In genomic region chr16:229731-230281, GRCh38 we compare ENCODE assay signal across 9 cellular contexts. TPM values are rescaled to one million over a fixed set of nuclear protein-coding genes. Genes with fewer than 3 reads are reported as not detected.
DNase-seq lines count a peak whose midpoint lies in the region; ATAC-seq, FAIRE-seq and TF ChIP-seq lines count a peak whose summit lies in the region.
"Had no signal": no experiment of that assay in that cellular context is flagged by ENCODE, and none has a peak within 500 bp of the region (broad histone marks: within the 10 kb centered on the region; RNA-seq: fewer than 3 reads in every experiment).

No MANE protein-coding gene starts in this region.

- H3K4me3 ChIP-seq in HL-60 (replicated peaks; ENCODE audit: insufficient read depth, low read length) (peak overlapping the region; percentile 94), K562 (peak overlapping the region; percentile 79), mononuclear cell (ENCODE audit: low read length) (peak overlapping the region; percentile 74)

- H3K27me3 ChIP-seq in HL-60 (ENCODE audit: insufficient read depth, poor library complexity, severe bottlenecking) (no peaks in the 10 kb centered on the region), K562 (ENCODE audit: control insufficient read depth in 2 of 2, insufficient read depth in 2 of 2, low read length in 2 of 2) (no peaks in the 10 kb centered on the region), mononuclear cell (ENCODE audit: insufficient read depth, low read length) (no peaks in the 10 kb centered on the region)

- H2AFZ ChIP-seq in K562 (ENCODE audit: low read depth, low read length) = peak overlapping the region; percentile 97

- CTCF ChIA-PET in K562 (lab: Yijun Ruan, JAX; ENCODE audit: low intra/inter-chr PET ratio) = no interaction called here

- DNase-seq in HL-60 (ENCODE audit: low read depth in 1 of 2, low spot score in 1 of 2) (no peak), K562 (ENCODE audit: extremely low read depth in 1 of 4, low spot score in 3 of 4) (no peak), dermis blood vessel endothelial cell (no peak), left lobe of liver (ENCODE audit: low spot score) (no peak), sciatic nerve (ENCODE audit: low spot score) (no peak), G401 (ENCODE audit: low spot score) (no peak)

- no peak for TF ChIP-seq POLR2A in K562 (conservative IDR thresholded peaks at IDR 0.05)

- no peak for TF ChIP-seq RAD21 in K562 (CRISPR knock-in tag; conservative IDR thresholded peaks at IDR 0.05 in 1 of 2, IDR thresholded peaks at IDR 0.05 in 1 of 2)

- FAIRE-seq in K562 (lab: Jason Lieb, UNC) = no peak

- H3K27ac ChIP-seq in 22Rv1 = peak overlapping the region; percentile 86
- H3K27ac ChIP-seq in HL-60 (replicated peaks) = no peak overlapping the region
- peak overlapping the region; percentile 92; the same call in 2 of the 3 replicates for H3K27ac ChIP-seq in K562 (ENCODE audit: extremely low read depth, low read depth, low read length)

- in situ Hi-C loops in K562 (cut with MboI) (no loop called here), G401 (cut with HindIII; ENCODE audit: low sequenced_read_pairs) (no loop called here)

- peaks cover 30% of the 10 kb centered on the region for H3K36me3 ChIP-seq in K562 (ENCODE audit: control insufficient read depth, insufficient read depth, low read length)

- peaks cover 40% of the 10 kb centered on the region for H3K79me2 ChIP-seq in K562 (ENCODE audit: control insufficient read depth, insufficient read depth, low read length)

- no peaks in the 10 kb centered on the region for H3K9me1 ChIP-seq in K562 (ENCODE audit: control insufficient read depth, insufficient read depth, low read length)

- no peak for ATAC-seq in K562
- ATAC-seq in left lobe of liver = no peak
- no peak for ATAC-seq in sciatic nerve

- H3K4me1 ChIP-seq in K562 (replicated peaks in 1 of 2; ENCODE audit: control insufficient read depth in 2 of 2, insufficient read depth in 2 of 2, low read length in 2 of 2) = peaks cover 6 to 27% of the 10 kb centered on the region in 2 experiments; a peak in 4 of 5 replicates
- peaks cover 30% of the 10 kb centered on the region for H3K4me1 ChIP-seq in mononuclear cell (ENCODE audit: insufficient read depth, low read length)

- peak overlapping the region; percentile 29 to 88; a peak in 3 of 4 replicates for H3K9ac ChIP-seq in K562 (ENCODE audit: insufficient read depth in 1 of 2, low read depth in 2 of 2, low read length in 2 of 2)

- BruUV-seq in K562 (replicated peaks; lab: Mats Ljungman, UMichigan) = no TSS peak

- TF ChIP-seq CTCF in 22Rv1 (IDR thresholded peaks at IDR 0.05) (no peak), HL-60 (IDR thresholded peaks at IDR 0.05; ENCODE audit: insufficient read depth, low read length) (no peak), K562 (IDR thresholded peaks at IDR 0.05 in 2 of 3, conservative IDR thresholded peaks at IDR 0.05 in 1 of 3; ENCODE audit: insufficient read depth in 2 of 3, low read depth in 1 of 3, low read length in 3 of 3) (no peak)

- peak overlapping the region; percentile 93 for H3K4me2 ChIP-seq in K562 (ENCODE audit: insufficient read depth, low read length)

- peaks cover 8% of the 10 kb centered on the region; the same call in 1 of the 2 replicates for H4K20me1 ChIP-seq in K562 (replicated peaks; ENCODE audit: control insufficient read depth, insufficient read depth, low read length)

- TF ChIP-seq EP300 in K562 (IDR thresholded peaks at IDR 0.05; ENCODE audit: low read length) = no peak

- intact Hi-C loops in K562 (cut with micrococcal nuclease) (no loop called here), sciatic nerve (cut with DNase I) (no loop called here)

- H3K9me3 ChIP-seq in K562 (replicated peaks; ENCODE audit: control insufficient read depth, insufficient read depth, low read depth, low read length) (no peaks in the 10 kb centered on the region), mononuclear cell (ENCODE audit: low read depth, low read length) (no peaks in the 10 kb centered on the region)

- POLR2A ChIA-PET in K562 (lab: Yijun Ruan, JAX) = interaction anchor here (0.9 to 2.4 kb wide), 5 partner anchors 10 to 19 kb away, joined by 3 to 9 read pairs (median 5); no protein-coding TSS in a partner anchor

- WGBS in K562 (ENCODE audit: insufficient coverage, low coverage, missing lambda C conversion rate) = 61% methylated on average over 22 of the region's 22 CpGs

RNA-seq across cellular contexts. Expression of gene LUC7L, which starts 0.6 kb away (rescaled TPM):
- total RNA-seq in K562 (2011; cell fraction: chromatin; rRNA removed; ENCODE audit: low replicate concordance) = 467 and 776 TPM in 2 replicates
- total RNA-seq in K562 (2011; cell fraction: nucleolus; rRNA removed) = 285 and 302 TPM in 2 replicates
- 502 and 604 TPM in 2 replicates for total RNA-seq in K562 (2011; cell fraction: nucleoplasm; rRNA removed)
- total RNA-seq in K562 (2014; rRNA removed) = 78.8 and 80.9 TPM in 2 replicates
- 42.2 and 52.6 TPM in 2 replicates for total RNA-seq in K562 (2014; rRNA removed; fragmentation: Illumina TruSeq; extraction: Trizol)
- total RNA-seq in K562 (2015; rRNA removed; fragmentation: Illumina TruSeq; extraction: Trizol) = 65.9 and 66.1 TPM in 2 replicates
- 73.7 and 75.8 TPM in 2 replicates for total RNA-seq in K562 (2021)
- 59.5 and 73.0 TPM in 2 replicates for polyA plus RNA-seq in K562 (2011; rRNA removed)
- 25.2 and 40.6 TPM in 2 replicates for polyA plus RNA-seq in K562 (2011; cell fraction: cytosol; rRNA removed)
- polyA plus RNA-seq in K562 (2011; cell fraction: nucleus; rRNA removed) = 326 and 402 TPM in 2 replicates
- 48.8 and 69.8 TPM in 2 replicates for polyA plus RNA-seq in K562 (2012)
- 40.1 and 40.7 TPM in 2 replicates for polyA plus RNA-seq in K562 (2014; fragmentation: Illumina TruSeq; extraction: Trizol)
- 1 to 10 TPM; 1.7 to 5.4 TPM for polyA plus RNA-seq in K562 (2014; fragmentation: Nextera tagmentation; extraction: Ambion mirVana)
- 93.3 and 106 TPM in 2 replicates for polyA plus RNA-seq in K562 (2014; rRNA removed)
- 45.7 and 59.3 TPM in 2 replicates for polyA minus RNA-seq in K562 (2011; rRNA and poly(A)+ RNA removed)
- 25.7 and 26.1 TPM in 2 replicates for polyA minus RNA-seq in K562 (2011; cell fraction: cytosol; rRNA and poly(A)+ RNA removed)
- polyA minus RNA-seq in K562 (2011; cell fraction: nucleus; rRNA and poly(A)+ RNA removed) = 134 and 199 TPM in 2 replicates
- total RNA-seq in mononuclear cell = 101 TPM
- 30.9 and 55.5 TPM in 2 replicates for total RNA-seq in dermis blood vessel endothelial cell
- total RNA-seq in left lobe of liver = 29.9 TPM
- 102 TPM for total RNA-seq in sciatic nerve
- 45.8 and 56.7 TPM in 2 replicates for total RNA-seq in G401 (2014; rRNA removed; shearing (Covaris generic))

RNA-seq across cellular contexts. Expression of gene FAM234A, which starts 4.8 kb away (rescaled TPM):
- 46.9 and 106 TPM in 2 replicates for total RNA-seq in K562 (2011; cell fraction: chromatin; rRNA removed; ENCODE audit: low replicate concordance)
- total RNA-seq in K562 (2011; cell fraction: nucleolus; rRNA removed) = 85.9 and 102 TPM in 2 replicates
- total RNA-seq in K562 (2011; cell fraction: nucleoplasm; rRNA removed) = 71.8 and 74.9 TPM in 2 replicates
- 19.5 and 19.6 TPM in 2 replicates for total RNA-seq in K562 (2014; rRNA removed)
- 11.7 and 12.0 TPM in 2 replicates for total RNA-seq in K562 (2014; rRNA removed; fragmentation: Illumina TruSeq; extraction: Trizol)
- 15.0 and 15.3 TPM in 2 replicates for total RNA-seq in K562 (2015; rRNA removed; fragmentation: Illumina TruSeq; extraction: Trizol)
- 46.5 and 47.9 TPM in 2 replicates for total RNA-seq in K562 (2021)
- 14.7 and 27.7 TPM in 2 replicates for polyA plus RNA-seq in K562 (2011; rRNA removed)
- polyA plus RNA-seq in K562 (2011; cell fraction: cytosol; rRNA removed) = 19.6 and 35.6 TPM in 2 replicates
- 51.2 and 61.8 TPM in 2 replicates for polyA plus RNA-seq in K562 (2011; cell fraction: nucleus; rRNA removed)
- polyA plus RNA-seq in K562 (2012) = 72.8 and 78.0 TPM in 2 replicates
- 23.6 and 37.8 TPM in 2 replicates for polyA plus RNA-seq in K562 (2014; fragmentation: Illumina TruSeq; extraction: Trizol)
- 1 to 10 TPM; 1.0 to 1.6 TPM for polyA plus RNA-seq in K562 (2014; fragmentation: Nextera tagmentation; extraction: Ambion mirVana)
- polyA plus RNA-seq in K562 (2014; rRNA removed) = 25.8 and 33.9 TPM in 2 replicates
- 8.6 and 9.1 TPM in 2 replicates for polyA minus RNA-seq in K562 (2011; rRNA and poly(A)+ RNA removed)
- 21.1 and 25.8 TPM in 2 replicates for polyA minus RNA-seq in K562 (2011; cell fraction: cytosol; rRNA and poly(A)+ RNA removed)
- 17.0 and 21.4 TPM in 2 replicates for polyA minus RNA-seq in K562 (2011; cell fraction: nucleus; rRNA and poly(A)+ RNA removed)
- 22.1 TPM for total RNA-seq in mononuclear cell
- total RNA-seq in dermis blood vessel endothelial cell = 59.2 and 76.1 TPM in 2 replicates
- total RNA-seq in left lobe of liver = 35.8 TPM
- 129 TPM for total RNA-seq in sciatic nerve
- total RNA-seq in G401 (2014; rRNA removed; shearing (Covaris generic)) = 70.3 and 97.6 TPM in 2 replicates

RNA-seq across cellular contexts. Expression of gene RGS11, which starts 45.9 kb away (rescaled TPM):
- 0.07 TPM in 1 of 2 replicates, not detected in the other for total RNA-seq in K562 (2011; cell fraction: chromatin; rRNA removed; ENCODE audit: low replicate concordance)
- not detected in 2 replicates for total RNA-seq in K562 (2011; cell fraction: nucleolus; rRNA removed)
- not detected in 2 replicates for total RNA-seq in K562 (2011; cell fraction: nucleoplasm; rRNA removed)
- total RNA-seq in K562 (2014; rRNA removed) = not detected in 2 replicates
- not detected in 2 replicates for total RNA-seq in K562 (2014; rRNA removed; fragmentation: Illumina TruSeq; extraction: Trizol)
- not detected in 2 replicates for total RNA-seq in K562 (2015; rRNA removed; fragmentation: Illumina TruSeq; extraction: Trizol)
- not detected in 2 replicates for total RNA-seq in K562 (2021)
- not detected in 2 replicates for polyA plus RNA-seq in K562 (2011; rRNA removed)
- polyA plus RNA-seq in K562 (2011; cell fraction: cytosol; rRNA removed) = not detected in 2 replicates
- polyA plus RNA-seq in K562 (2011; cell fraction: nucleus; rRNA removed) = not detected in 2 replicates
- not detected in 2 replicates for polyA plus RNA-seq in K562 (2012)
- not detected in 2 replicates for polyA plus RNA-seq in K562 (2014; fragmentation: Illumina TruSeq; extraction: Trizol)
- polyA plus RNA-seq in K562 (2014; fragmentation: Nextera tagmentation; extraction: Ambion mirVana) = not detected
- not detected in 2 replicates for polyA plus RNA-seq in K562 (2014; rRNA removed)
- polyA minus RNA-seq in K562 (2011; rRNA and poly(A)+ RNA removed) = not detected in 2 replicates
- polyA minus RNA-seq in K562 (2011; cell fraction: cytosol; rRNA and poly(A)+ RNA removed) = not detected in 2 replicates
- not detected in 2 replicates for polyA minus RNA-seq in K562 (2011; cell fraction: nucleus; rRNA and poly(A)+ RNA removed)
- not detected for total RNA-seq in mononuclear cell
- total RNA-seq in dermis blood vessel endothelial cell = 0.19 and 0.68 TPM in 2 replicates
- total RNA-seq in left lobe of liver = 0.70 TPM
- 48.9 TPM for total RNA-seq in sciatic nerve
- total RNA-seq in G401 (2014; rRNA removed; shearing (Covaris generic)) = 0.37 TPM in 1 of 2 replicates, not detected in the other

RNA-seq across cellular contexts. Expression of gene HBQ1, which starts 49.5 kb away (rescaled TPM):
- total RNA-seq in K562 (2011; cell fraction: chromatin; rRNA removed; ENCODE audit: low replicate concordance) = 2.5 and 15.0 TPM in 2 replicates
- total RNA-seq in K562 (2011; cell fraction: nucleolus; rRNA removed) = 26.7 and 30.4 TPM in 2 replicates
- 12.8 and 14.4 TPM in 2 replicates for total RNA-seq in K562 (2011; cell fraction: nucleoplasm; rRNA removed)
- 190 and 204 TPM in 2 replicates for total RNA-seq in K562 (2014; rRNA removed)
- 1.7 and 2.3 TPM in 2 replicates for total RNA-seq in K562 (2014; rRNA removed; fragmentation: Illumina TruSeq; extraction: Trizol)
- 19.8 and 24.0 TPM in 2 replicates for total RNA-seq in K562 (2015; rRNA removed; fragmentation: Illumina TruSeq; extraction: Trizol)
- 89.7 and 102 TPM in 2 replicates for total RNA-seq in K562 (2021)
- 23.1 and 32.6 TPM in 2 replicates for polyA plus RNA-seq in K562 (2011; rRNA removed)
- polyA plus RNA-seq in K562 (2011; cell fraction: cytosol; rRNA removed) = 116 and 521 TPM in 2 replicates
- polyA plus RNA-seq in K562 (2011; cell fraction: nucleus; rRNA removed) = 52.1 and 114 TPM in 2 replicates
- 65.9 and 71.5 TPM in 2 replicates for polyA plus RNA-seq in K562 (2012)
- polyA plus RNA-seq in K562 (2014; fragmentation: Illumina TruSeq; extraction: Trizol) = 4.8 and 31.2 TPM in 2 replicates
- polyA plus RNA-seq in K562 (2014; fragmentation: Nextera tagmentation; extraction: Ambion mirVana) = 10 to 100 TPM; 11.1 to 17.9 TPM
- 151 and 161 TPM in 2 replicates for polyA plus RNA-seq in K562 (2014; rRNA removed)
- 0.81 and 2.2 TPM in 2 replicates for polyA minus RNA-seq in K562 (2011; rRNA and poly(A)+ RNA removed)
- polyA minus RNA-seq in K562 (2011; cell fraction: cytosol; rRNA and poly(A)+ RNA removed) = 8.6 and 9.8 TPM in 2 replicates
- 6.5 and 7.7 TPM in 2 replicates for polyA minus RNA-seq in K562 (2011; cell fraction: nucleus; rRNA and poly(A)+ RNA removed)
- not detected for total RNA-seq in mononuclear cell
- 0.34 TPM in 1 of 2 replicates, not detected in the other for total RNA-seq in dermis blood vessel endothelial cell
- not detected for total RNA-seq in left lobe of liver
- 3.2 TPM for total RNA-seq in sciatic nerve
- 1.1 and 19.9 TPM in 2 replicates for total RNA-seq in G401 (2014; rRNA removed; shearing (Covaris generic))

RNA-seq across cellular contexts. Expression of gene ARHGDIG, which starts 50.6 kb away (rescaled TPM):
- total RNA-seq in K562 (2011; cell fraction: chromatin; rRNA removed; ENCODE audit: low replicate concordance) = 2.2 and 9.2 TPM in 2 replicates
- 6.4 and 8.8 TPM in 2 replicates for total RNA-seq in K562 (2011; cell fraction: nucleolus; rRNA removed)
- 4.1 and 5.6 TPM in 2 replicates for total RNA-seq in K562 (2011; cell fraction: nucleoplasm; rRNA removed)
- total RNA-seq in K562 (2014; rRNA removed) = 0.64 and 2.2 TPM in 2 replicates
- total RNA-seq in K562 (2014; rRNA removed; fragmentation: Illumina TruSeq; extraction: Trizol) = 0.36 and 0.41 TPM in 2 replicates
- 0.19 and 0.40 TPM in 2 replicates for total RNA-seq in K562 (2015; rRNA removed; fragmentation: Illumina TruSeq; extraction: Trizol)
- total RNA-seq in K562 (2021) = 0.69 and 1.6 TPM in 2 replicates
- 2.0 and 2.5 TPM in 2 replicates for polyA plus RNA-seq in K562 (2011; rRNA removed)
- polyA plus RNA-seq in K562 (2011; cell fraction: cytosol; rRNA removed) = 3.0 and 6.0 TPM in 2 replicates
- polyA plus RNA-seq in K562 (2011; cell fraction: nucleus; rRNA removed) = 9.6 and 15.6 TPM in 2 replicates
- polyA plus RNA-seq in K562 (2012) = 0.71 and 0.74 TPM in 2 replicates
- 0.37 and 0.84 TPM in 2 replicates for polyA plus RNA-seq in K562 (2014; fragmentation: Illumina TruSeq; extraction: Trizol)
- not detected for polyA plus RNA-seq in K562 (2014; fragmentation: Nextera tagmentation; extraction: Ambion mirVana)
- 0.86 and 1.8 TPM in 2 replicates for polyA plus RNA-seq in K562 (2014; rRNA removed)
- 0.18 and 0.46 TPM in 2 replicates for polyA minus RNA-seq in K562 (2011; rRNA and poly(A)+ RNA removed)
- 0.95 and 1.5 TPM in 2 replicates for polyA minus RNA-seq in K562 (2011; cell fraction: cytosol; rRNA and poly(A)+ RNA removed)
- 0.78 and 1.6 TPM in 2 replicates for polyA minus RNA-seq in K562 (2011; cell fraction: nucleus; rRNA and poly(A)+ RNA removed)
- not detected for total RNA-seq in mononuclear cell
- total RNA-seq in dermis blood vessel endothelial cell = 1.2 TPM in 1 of 2 replicates, not detected in the other
- 0.70 TPM for total RNA-seq in left lobe of liver
- 0.94 TPM for total RNA-seq in sciatic nerve
- 2.6 and 12.2 TPM in 2 replicates for total RNA-seq in G401 (2014; rRNA removed; shearing (Covaris generic))
- total RNA-seq: LHCN-M2 had no signal

Comparison
In these comparisons a context has a peak if more than half of its experiments do, and no peak if none do; other contexts are left out.
1. RNA of gene RGS11, which starts 45.9 kb away (total RNA-seq): 48.9 TPM in sciatic nerve (single experiment); 0.70 TPM in left lobe of liver (single experiment), 0.19 to 0.68 TPM in dermis blood vessel endothelial cell, 0.37 TPM in G401, 0.07 TPM in K562 and not detected in mononuclear cell (single experiment); every median in the first group is over 10 times any median in the second.
2. Peak in every context shown above with its lines, with median percentiles within 50 percentile points of each other: H3K4me3 ChIP-seq.